24 cellular contexts compared by ENCODE assay signal in genomic region chr3:134545818-134546217, GRCh38. TPM values are rescaled to one million over a fixed set of nuclear protein-coding genes. Genes with fewer than 3 reads are reported as not detected.
DNase-seq lines count a peak whose midpoint lies in the region; ATAC-seq, FAIRE-seq and TF ChIP-seq lines count a peak whose summit lies in the region.
"Had no signal": no experiment of that assay in that cellular context is flagged by ENCODE, and none has a peak within 500 bp of the region (broad histone marks: within the 10 kb centered on the region; RNA-seq: fewer than 3 reads in every experiment).

No MANE protein-coding gene starts in this region.

- H2BK15ac ChIP-seq in IMR-90 (ENCODE audit: low read depth, low read length) = no peak overlapping the region

- no peak overlapping the region for H3K23ac ChIP-seq in IMR-90 (ENCODE audit: low read depth, low read length)

- peak overlapping the region; percentile 76 to 95 (median 91) for H3K27ac Mint-ChIP-seq in CD14-positive monocyte
- H3K27ac Mint-ChIP-seq: B cell; CD4-positive, alpha-beta memory T cell; CD4-positive, CD25-positive, alpha-beta regulatory T cell; CD8-positive, alpha-beta memory T cell had no signal

- peaks cover 43 to 45% of the 10 kb centered on the region in 2 donors for H3K36me3 Mint-ChIP-seq in CD14-positive monocyte

- no peak overlapping the region for H3K4me2 ChIP-seq in IMR-90 (ENCODE audit: low read depth, low read length)
- H3K4me2 ChIP-seq: A549; BLaER1 treated with 17β-estradiol and CSF1 and Interleukin-3, amounts not matched to agents 10 nM and 100 nM had no signal

- H3K4ac ChIP-seq in IMR-90 (ENCODE audit: low read depth, low read length) = no peak overlapping the region

- no peak overlapping the region for H2AK5ac ChIP-seq in IMR-90 (ENCODE audit: low read depth, low read length)

- no peaks in the 10 kb centered on the region for H3K4me1 ChIP-seq in IMR-90 (ENCODE audit: control insufficient read depth, insufficient read depth, low read length)
- peaks cover 54 to 59% of the 10 kb centered on the region in 2 experiments for H3K4me1 ChIP-seq in neutrophil (ENCODE audit: control insufficient read depth in 1 of 2, insufficient read depth in 1 of 2, low read depth in 1 of 2, low read length in 1 of 2)
- H3K4me1 ChIP-seq: A549 had no signal

- no peaks in the 10 kb centered on the region for H3K9me3 ChIP-seq in IMR-90 (ENCODE audit: control insufficient read depth, insufficient read depth, low read length)
- H3K9me3 ChIP-seq in neutrophil = no peaks in the 10 kb centered on the region
- H3K9me3 ChIP-seq: A549; BLaER1 treated with 17β-estradiol and CSF1 and Interleukin-3, amounts not matched to agents 10 nM and 100 nM had no signal

- no CpG with 5 or more reads among the region's 2 CpGs for WGBS in IMR-90 (ENCODE audit: extremely low coverage in 2 of 2, insufficient read length in 1 of 2), 2 experiments

- CTCF ChIA-PET in IMR-90 (lab: Yijun Ruan, JAX) = no interaction called here

- dilution Hi-C loops in IMR-90 (cut with HindIII; ENCODE audit: low sequenced_read_pairs, unreplicated experiment) = no loop called here

- no peak for TF ChIP-seq POLR2A in IMR-90 (IDR thresholded peaks at IDR 0.05; ENCODE audit: low read depth, low read length)

- H4K20me1 ChIP-seq in IMR-90 (ENCODE audit: insufficient read depth, low read length) = no peaks in the 10 kb centered on the region
- H4K20me1 ChIP-seq: BLaER1 treated with 17β-estradiol and CSF1 and Interleukin-3, amounts not matched to agents 10 nM and 100 nM had no signal

- H3K79me1 ChIP-seq in IMR-90 (ENCODE audit: low read depth in 1 of 2, low read length in 2 of 2) = no peaks in the 10 kb centered on the region

- no TSS peak for BruUV-seq in IMR-90 (replicated peaks; lab: Mats Ljungman, UMichigan)

- H3K18ac ChIP-seq in IMR-90 (ENCODE audit: low read depth, low read length) = no peak overlapping the region

- no peak overlapping the region for H3K9ac ChIP-seq in IMR-90 (ENCODE audit: low read depth, low read length)
- H3K9ac ChIP-seq: BLaER1 treated with 17β-estradiol and CSF1 and Interleukin-3, amounts not matched to agents 10 nM and 100 nM had no signal

- H4K5ac ChIP-seq in IMR-90 (ENCODE audit: low read depth, low read length) = no peak overlapping the region

- no peak overlapping the region for H2AFZ ChIP-seq in IMR-90 (replicated peaks; ENCODE audit: low read length, poor library complexity)

- H3K4me1 Mint-ChIP-seq in CD14-positive monocyte = peaks cover 28% of the 10 kb centered on the region
- H3K4me1 Mint-ChIP-seq: B cell had no signal

- ATAC-seq in IMR-90 (ENCODE audit: low read depth) (no peak), GM21717 (IDR thresholded peaks at IDR 0.05; ENCODE audit: unreplicated experiment) (no peak), HG03354 (IDR thresholded peaks at IDR 0.05; ENCODE audit: poor library complexity, severe bottlenecking, unreplicated experiment) (no peak)
- ATAC-seq: A549 had no signal

- intact Hi-C loops in CD14-positive monocyte (cut with micrococcal nuclease) = loop anchor here in 1 of 2 donors (10.0 kb wide), 1 partner anchor 61 kb away; the partner anchor contains the start of genes ANAPC13 and CEP63
- intact Hi-C loops in IMR-90 (cut with micrococcal nuclease) = no loop called here

- no peak for TF ChIP-seq CTCF in CD14-positive monocyte (IDR thresholded peaks at IDR 0.05)
- no peak for TF ChIP-seq CTCF in IMR-90 (conservative IDR thresholded peaks at IDR 0.05; ENCODE audit: low read depth, low read length)
- no peak for TF ChIP-seq CTCF in neutrophil (IDR thresholded peaks at IDR 0.05)

- H2BK120ac ChIP-seq in IMR-90 (ENCODE audit: low read depth, low read length) = no peak overlapping the region

- no peak overlapping the region for H4K91ac ChIP-seq in IMR-90 (ENCODE audit: insufficient read depth, low read depth, low read length)

- peaks cover 5% of the 10 kb centered on the region; the same call in 1 of the 2 replicates for H3K9me1 ChIP-seq in IMR-90 (ENCODE audit: insufficient read depth, low read length)

- peaks cover 0 to 1% (median 0%) of the 10 kb centered on the region in 3 donors for H3K27me3 Mint-ChIP-seq in CD14-positive monocyte (ENCODE audit: low read depth in 3 of 3)
- H3K27me3 Mint-ChIP-seq: B cell; CD4-positive, alpha-beta memory T cell; CD4-positive, CD25-positive, alpha-beta regulatory T cell; CD8-positive, alpha-beta memory T cell had no signal

- no peak overlapping the region for H2BK20ac ChIP-seq in IMR-90 (ENCODE audit: low read depth, low read length)

- H3K4me3 ChIP-seq in IMR-90 (ENCODE audit: insufficient read depth, low read depth, low read length) (no peak overlapping the region), neutrophil (ENCODE audit: low read depth in 1 of 2, low read length in 1 of 2) (peak overlapping the region in 1 of 2 experiments; percentile 19)
- H3K4me3 ChIP-seq: A549; BLaER1 treated with 17β-estradiol and CSF1 and Interleukin-3, amounts not matched to agents 10 nM and 100 nM had no signal

- FAIRE-seq in A204.1 (lab: Jason Lieb, UNC) = peak; percentile 51
- FAIRE-seq: A549, G401.6, GM12891, GM19239 had no signal

- no peaks in the 10 kb centered on the region for H3K9me3 Mint-ChIP-seq in CD14-positive monocyte
- H3K9me3 Mint-ChIP-seq: CD4-positive, alpha-beta memory T cell; CD8-positive, alpha-beta memory T cell had no signal

- H3K27ac ChIP-seq in IMR-90 (ENCODE audit: insufficient read depth, low read length) (no peak overlapping the region), neutrophil (peak overlapping the region; percentile 93)
- H3K27ac ChIP-seq: A549, C4-2B had no signal

- POLR2A ChIA-PET in IMR-90 (lab: Charles Lee; ENCODE audit: unreplicated experiment) = no interaction called here

- H4K8ac ChIP-seq in IMR-90 (ENCODE audit: low read depth in 2 of 2, low read length in 2 of 2) = no peak overlapping the region

- no peaks in the 10 kb centered on the region for H3K27me3 ChIP-seq in IMR-90 (ENCODE audit: control insufficient read depth, insufficient read depth, low read length)
- no peaks in the 10 kb centered on the region for H3K27me3 ChIP-seq in neutrophil
- H3K27me3 ChIP-seq: BLaER1 treated with 17β-estradiol and CSF1 and Interleukin-3, amounts not matched to agents 10 nM and 100 nM had no signal

- DNase-seq in CD14-positive monocyte (ENCODE audit: low spot score) (no peak), IMR-90 (no peak), activated gamma-delta T cell (lab: John Stamatoyannopoulos, UW) (no peak)
- DNase-seq: 8988T; CD4-positive, alpha-beta memory T cell; CD4-positive, CD25-positive, alpha-beta regulatory T cell; CD8-positive, alpha-beta memory T cell; COR-L47; DMS 273 treated with DMSO at 0.1 percent for 48 hours; DMS153; DMS53; DMS79 treated with DMSO at 0.1 percent for 48 hours; GF-D8 had no signal

- H3K4me3 Mint-ChIP-seq in CD14-positive monocyte = peak overlapping the region in 1 of 2 donors; percentile 35
- H3K4me3 Mint-ChIP-seq: B cell; CD4-positive, alpha-beta memory T cell; CD4-positive, CD25-positive, alpha-beta regulatory T cell; CD8-positive, alpha-beta memory T cell had no signal

- in situ Hi-C loops in IMR-90 (cut with MboI; ENCODE audit: low sequenced_read_pairs) = no loop called here

- TF ChIP-seq RAD21 in IMR-90 (IDR thresholded peaks at IDR 0.05; ENCODE audit: low read length) = no peak

- H2BK5ac ChIP-seq in IMR-90 (ENCODE audit: low read depth, low read length, poor library complexity, severe bottlenecking) = no peak overlapping the region

- H2AK9ac ChIP-seq in IMR-90 (replicated peaks; ENCODE audit: low read depth, low read length, poor library complexity) = no peak overlapping the region

- H3K56ac ChIP-seq in IMR-90 (ENCODE audit: extremely low read depth, insufficient read depth, low read length) = no peak overlapping the region

- peaks cover 12% of the 10 kb centered on the region for H3K36me3 ChIP-seq in IMR-90 (ENCODE audit: control insufficient read depth, insufficient read depth, low read length)
- H3K36me3 ChIP-seq in neutrophil = peaks cover 45% of the 10 kb centered on the region

- H3K14ac ChIP-seq in IMR-90 (replicated peaks; ENCODE audit: low read depth, low read length) = no peak overlapping the region

TF ChIP-seq in IMR-90, 13 proteins besides CTCF, POLR2A, EP300 and RAD21:
- TF ChIP-seq MXI1 (IDR thresholded peaks at IDR 0.05; ENCODE audit: borderline replicate concordance, low read depth, low read length) (no peak), CEBPB (IDR thresholded peaks at IDR 0.05; ENCODE audit: low read depth, low read length) (peak; percentile 53), MAZ (IDR thresholded peaks at IDR 0.05; ENCODE audit: borderline replicate concordance, low read depth, low read length) (no peak), RFX5 (IDR thresholded peaks at IDR 0.05; ENCODE audit: low read depth, low read length) (no peak), SMC3 (IDR thresholded peaks at IDR 0.05; ENCODE audit: low read depth, low read length) (no peak)
TF ChIP-seq in IMR-90: peak in this region for 1.

RNA-seq across cellular contexts. Expression of gene CEP63, which starts 60.0 kb away (rescaled TPM):
- 10 to 100 TPM; 11.1 to 18.8 TPM for polyA plus RNA-seq in CD14-positive monocyte
- total RNA-seq in IMR-90 (2012; rRNA removed) = 6.5 and 16.1 TPM in 2 replicates
- 8.8 and 9.1 TPM in 2 replicates for polyA plus RNA-seq in IMR-90 (2012; rRNA removed)
- 2.5 and 4.2 TPM in 2 replicates for polyA plus RNA-seq in IMR-90 (2012; cell fraction: cytosol; rRNA removed)
- polyA plus RNA-seq in IMR-90 (2012; cell fraction: nucleus; rRNA removed; ENCODE audit: low replicate concordance) = 3.7 and 5.7 TPM in 2 replicates
